ENCODE assay signal across 14 cellular contexts in the genomic region with DNA sequence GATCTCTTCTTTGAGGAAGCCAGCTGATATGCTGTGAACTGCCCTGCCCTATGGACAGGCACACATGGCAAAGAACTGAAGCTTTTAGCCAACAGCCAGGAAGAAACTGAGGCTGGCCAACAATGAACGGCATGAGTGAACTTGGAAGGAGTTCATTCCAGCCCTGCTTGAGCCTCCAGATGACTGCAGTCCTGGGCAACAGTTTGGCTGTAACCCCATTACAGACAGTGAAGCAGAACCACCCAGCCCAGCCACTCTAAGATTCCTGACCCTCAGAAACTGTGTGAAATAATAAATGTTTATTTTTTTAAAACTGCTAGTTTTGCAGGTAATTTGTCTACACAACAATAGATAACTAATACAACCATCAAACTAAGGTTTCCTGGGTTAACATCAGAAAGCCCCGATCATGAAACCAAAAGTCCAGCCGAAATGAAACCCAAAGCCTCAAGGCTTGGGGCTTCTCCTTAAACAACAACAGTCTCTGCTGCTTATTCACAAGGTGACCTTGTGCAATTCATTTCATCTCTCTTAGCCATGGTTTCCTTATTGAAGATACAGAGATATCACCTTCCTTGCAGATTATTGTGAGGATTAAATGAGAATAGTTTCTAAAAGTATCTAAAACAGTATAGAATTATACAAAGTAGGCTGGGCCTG. TPM values are rescaled to one million over a fixed set of nuclear protein-coding genes. Genes with fewer than 3 reads are reported as not detected.
DNase-seq lines count a peak whose midpoint lies in the region; ATAC-seq, FAIRE-seq and TF ChIP-seq lines count a peak whose summit lies in the region.
"Had no signal": no experiment of that assay in that cellular context is flagged by ENCODE, and none has a peak within 500 bp of the region (broad histone marks: within the 10 kb centered on the region; RNA-seq: fewer than 3 reads in every experiment).

No MANE protein-coding gene starts in this region.

- no peak for TF ChIP-seq RAD21 in GM12878 (IDR thresholded peaks at IDR 0.05; ENCODE audit: insufficient read depth, low read depth, low read length)

- RAD21 ChIA-PET in GM12878 (lab: Charles Lee; ENCODE audit: unreplicated experiment): interaction anchor here (1.2 to 4.9 kb wide), 4 partner anchors 26 to 31 kb away, joined by 3 to 28 read pairs (median 12); partner anchors contain the start of gene PAK1

- CTCF ChIA-PET in GM12878 (lab: Yijun Ruan, JAX): interaction anchor here (1.7 to 3.0 kb wide), 2 partner anchors 26 to 29 kb away, joined by 4 to 22 read pairs; no protein-coding TSS in a partner anchor

- POLR2A ChIA-PET in GM12878 (lab: Charles Lee): interaction anchor here (1.0 to 5.5 kb wide), 6 partner anchors 6 to 41 kb away, joined by 3 to 33 read pairs (median 10); no protein-coding TSS in a partner anchor

- TF ChIP-seq EP300 in GM12878 (IDR thresholded peaks at IDR 0.05; ENCODE audit: borderline replicate concordance in 1 of 2, control insufficient read depth in 1 of 2, low read depth in 2 of 2, low read length in 2 of 2): no peak

- H3K4me1 ChIP-seq in GM12878 (ENCODE audit: control insufficient read depth, insufficient read depth, low read length) (peaks cover 72% of the 10 kb centered on the region), small intestine (ENCODE audit: control insufficient read depth in 2 of 2, insufficient read depth in 1 of 2, low read depth in 1 of 2, low read length in 1 of 2) (peaks cover 6 to 12% of the 10 kb centered on the region in 2 donors)
- H3K4me1 ChIP-seq: HAP-1, lower lobe of right lung had no signal

- peak overlapping the region; percentile 41 for H3K9ac ChIP-seq in GM12878 (ENCODE audit: control insufficient read depth, insufficient read depth, low read length)
- H3K9ac ChIP-seq: BLaER1 treated with 17β-estradiol and CSF1 and Interleukin-3, amounts not matched to agents 10 nM and 100 nM had no signal

- 11% methylated on average over 3 of the region's 3 CpGs for WGBS in GM12878 (ENCODE audit: insufficient coverage, insufficient replicate concordance, low lambda C conversion rate, missing lambda C conversion rate)
- WGBS in small intestine, 3 donors: 36 to 49% (median 39%) methylated on average over 3 of the region's 3 CpGs

- TF ChIP-seq POLR2A in GM12878 (IDR thresholded peaks at IDR 0.05; ENCODE audit: low read depth, low read length): no peak

- H4K20me1 ChIP-seq in GM12878 (ENCODE audit: control insufficient read depth, insufficient read depth): no peaks in the 10 kb centered on the region

- H3K9me3 ChIP-seq in GM12878 (replicated peaks; ENCODE audit: control insufficient read depth, insufficient read depth, low read length) (no peaks in the 10 kb centered on the region), small intestine (ENCODE audit: control insufficient read depth, low read depth) (no peaks in the 10 kb centered on the region)
- H3K9me3 ChIP-seq: BLaER1 treated with 17β-estradiol and CSF1 and Interleukin-3, amounts not matched to agents 10 nM and 100 nM; HAP-1; lower lobe of right lung had no signal

- DNase-seq in GM12878 (ENCODE audit: low read depth, low spot score) (no peak), D721Med (ENCODE audit: insufficient read length, low spot score) (no peak), small intestine (no peak)
- no peak for DNase-seq in stimulated activated CD4-positive, alpha-beta T cell treated with anti-CD3 and anti-CD28 coated beads, Interleukin-12 subunit alpha, Interleukin-12 subunit beta, amount 100 ng/mL, for 4 hours
- DNase-seq in activated naive CD4-positive, alpha-beta T cell treated with Interleukin-2 at 50 U/mL for 16 hours: no peak
- DNase-seq: activated CD4-positive, alpha-beta T cell treated with anti-CD3 and anti-CD28 coated beads, Interleukin-2, amount 10 ng/mL, durations not matched to agents 24 days and 14 days; dorsolateral prefrontal cortex; lower lobe of right lung had no signal

- TF ChIP-seq CTCF in GM12878 (IDR thresholded peaks at IDR 0.05 in 2 of 3, conservative IDR thresholded peaks at IDR 0.05 in 1 of 3; ENCODE audit: control insufficient read depth in 2 of 3, extremely low read depth in 1 of 3, insufficient read depth in 1 of 3, low read depth in 3 of 3, low read length in 3 of 3): no peak
- TF ChIP-seq CTCF in D721Med (IDR thresholded peaks at IDR 0.05; ENCODE audit: insufficient read depth, missing control alignments): no peak

- peak; percentile 58 for ATAC-seq in GM18868 (IDR thresholded peaks at IDR 0.05; ENCODE audit: unreplicated experiment)
- ATAC-seq in GM21390 (IDR thresholded peaks at IDR 0.05; ENCODE audit: unreplicated experiment): peak; percentile 48
- peak; percentile 42 for ATAC-seq in HG03025 (IDR thresholded peaks at IDR 0.05; ENCODE audit: low FRiP score, unreplicated experiment)
- peak; percentile 75 for ATAC-seq in GM12878
- ATAC-seq: lower lobe of right lung, sciatic nerve had no signal

- H2AFZ ChIP-seq in GM12878 (ENCODE audit: control insufficient read depth, low read depth, low read length): peak overlapping the region; percentile 29; the same call in 1 of the 2 replicates

- intact Hi-C loops in GM12878 (cut with micrococcal nuclease; ENCODE audit: unreplicated experiment): loop anchor here (2.0 kb wide), 1 partner anchor 28 kb away; no protein-coding TSS in a partner anchor

- peak overlapping the region; percentile 82 for H3K27ac ChIP-seq in GM12878 (ENCODE audit: control insufficient read depth, insufficient read depth)
- H3K27ac ChIP-seq in small intestine (ENCODE audit: low read depth in 1 of 2, low read length in 1 of 2): peak overlapping the region in 1 of 2 donors; percentile 55
- H3K27ac ChIP-seq: BLaER1 treated with 17β-estradiol and CSF1 and Interleukin-3, amounts not matched to agents 10 nM and 100 nM; lower lobe of right lung had no signal

- in situ Hi-C loops in GM12878 (cut with MboI): no loop called here

- H3K36me3 ChIP-seq in GM12878 (ENCODE audit: control insufficient read depth in 2 of 2, insufficient read depth in 2 of 2, low read length in 1 of 2): no peaks in the 10 kb centered on the region
- no peaks in the 10 kb centered on the region for H3K36me3 ChIP-seq in small intestine (ENCODE audit: control insufficient read depth in 2 of 2, insufficient read depth in 2 of 2, low read length in 2 of 2)
- H3K36me3 ChIP-seq: HAP-1, lower lobe of right lung had no signal

- H3K4me3 ChIP-seq in GM12878 (peak overlapping the region; percentile 17; the same call in 1 of the 2 replicates), small intestine (ENCODE audit: low read depth in 1 of 2, low read length in 2 of 2) (no peak overlapping the region)
- H3K4me3 ChIP-seq: BLaER1 treated with 17β-estradiol and CSF1 and Interleukin-3, amounts not matched to agents 10 nM and 100 nM; dorsolateral prefrontal cortex; HAP-1; lower lobe of right lung had no signal

- no peaks in the 10 kb centered on the region for H3K27me3 ChIP-seq in GM12878 (replicated peaks in 1 of 2; ENCODE audit: control insufficient read depth in 2 of 2, insufficient read depth in 2 of 2, low read length in 1 of 2)
- no peaks in the 10 kb centered on the region for H3K27me3 ChIP-seq in small intestine (ENCODE audit: control insufficient read depth in 2 of 2, insufficient read depth in 2 of 2, low read length in 2 of 2)
- H3K27me3 ChIP-seq: BLaER1 treated with 17β-estradiol and CSF1 and Interleukin-3, amounts not matched to agents 10 nM and 100 nM; dorsolateral prefrontal cortex had no signal

- H3K79me2 ChIP-seq in GM12878 (ENCODE audit: control insufficient read depth, insufficient read depth, low read length): peaks cover 74% of the 10 kb centered on the region

- FAIRE-seq in GM12878 (lab: Jason Lieb, UNC) (peak; percentile 44), D721Med (lab: Jason Lieb, UNC) (no peak), small intestine (lab: Jason Lieb, UNC) (no peak)

- H3K4me2 ChIP-seq in GM12878 (ENCODE audit: control insufficient read depth, insufficient read depth): peak overlapping the region; percentile 53

- SMC1A ChIA-PET in GM12878 (lab: Charles Lee; ENCODE audit: uncharacterized antibody, unreplicated experiment): interaction anchor here (1.1 to 4.7 kb wide), 9 partner anchors 7 to 39 kb away, joined by 3 to 28 read pairs (median 8); no protein-coding TSS in a partner anchor

- BruUV-seq in GM12878 (replicated peaks; lab: Mats Ljungman, UMichigan): no TSS peak

TF ChIP-seq in GM12878, 131 proteins besides CTCF, POLR2A, EP300 and RAD21 (continues in another document):
- no peak for TF ChIP-seq MYC (IDR thresholded peaks at IDR 0.05; ENCODE audit: insufficient read depth, insufficient read length, insufficient replicate concordance, low read length, severe bottlenecking)
- peak; percentile 98 for TF ChIP-seq ESRRA (IDR thresholded peaks at IDR 0.05; ENCODE audit: low read length)
- no peak for TF ChIP-seq MLLT1 (IDR thresholded peaks at IDR 0.05)

RNA-seq across cellular contexts. Expression of gene PAK1, which starts 31.4 kb away (rescaled TPM):
- total RNA-seq in GM12878 (2013; cell fraction: nucleolus; rRNA removed): 246 and 249 TPM in 2 replicates
- 108 and 131 TPM in 2 replicates for total RNA-seq in GM12878 (2014; rRNA removed)
- 108 and 112 TPM in 2 replicates for total RNA-seq in GM12878 (2014; rRNA removed; fragmentation: Illumina TruSeq; extraction: Trizol)
- 119 and 121 TPM in 2 replicates for total RNA-seq in GM12878 (2021)
- polyA plus RNA-seq in GM12878 (2011; ENCODE audit: low read depth): 52.9 TPM
- 321 and 332 TPM in 2 replicates for polyA plus RNA-seq in GM12878 (2011; rRNA removed)
- 214 and 249 TPM in 2 replicates for polyA plus RNA-seq in GM12878 (2011; cell fraction: cytosol; rRNA removed)
- 423 and 453 TPM in 2 replicates for polyA plus RNA-seq in GM12878 (2011; cell fraction: nucleus; rRNA removed)
- polyA plus RNA-seq in GM12878 (2012): 85.0 and 96.2 TPM in 2 replicates
- 162 and 181 TPM in 2 replicates for polyA plus RNA-seq in GM12878 (2014; fragmentation: Illumina TruSeq; extraction: Trizol)
- polyA plus RNA-seq in GM12878 (2014; fragmentation: Nextera tagmentation; extraction: Ambion mirVana): 10 to 100 TPM; 43.8 to 49.4 TPM
- polyA plus RNA-seq in GM12878 (2014; rRNA removed): 112 and 113 TPM in 2 replicates
- polyA plus RNA-seq in GM12878 (2016; fragmentation: Nextera tagmentation; extraction: Ambion mirVana): 100 to 1,000 TPM in 1 of 2 experiments, 10 to 100 TPM in 1; 99.1 to 114 TPM
- polyA minus RNA-seq in GM12878 (2011; rRNA and poly(A)+ RNA removed): 305 and 451 TPM in 2 replicates
- polyA minus RNA-seq in GM12878 (2011; cell fraction: cytosol; rRNA and poly(A)+ RNA removed): 66.0 and 75.9 TPM in 2 replicates
- 140 and 186 TPM in 2 replicates for polyA minus RNA-seq in GM12878 (2011; cell fraction: nucleus; rRNA and poly(A)+ RNA removed)
- polyA plus RNA-seq in small intestine: 10 to 100 TPM; 35.0 to 60.0 (median 50.3) TPM
